8 cellular contexts compared by ENCODE assay signal in genomic region chr2:74507145-74507925, GRCh38. TPM values are rescaled to one million over a fixed set of nuclear protein-coding genes. Genes with fewer than 3 reads are reported as not detected.
DNase-seq lines count a peak whose midpoint lies in the region; ATAC-seq and TF ChIP-seq lines count a peak whose summit lies in the region.

TSS of gene PCGF1 (minus strand) at chr2:74507695. CDS start at chr2:74507668, 27 bp downstream.

- POLR2A ChIA-PET in naive thymus-derived CD8-positive, alpha-beta T cell (lab: Charles Lee) = interaction anchor here (0.6 to 2.9 kb wide), 13 partner anchors 9 to 1330 kb away, joined by 3 to 17 read pairs (median 3); partner anchors contain the start of genes AUP1, CCDC142, HTRA2 and MOGS

- peak; percentile 78 for ATAC-seq in GM23338
- peak; percentile 88 to 95 for ATAC-seq in naive thymus-derived CD8-positive, alpha-beta T cell

- H3K79me2 ChIP-seq in GM23338 (replicated peaks; ENCODE audit: insufficient read depth) (peaks cover 8% of the 10 kb centered on the region), fibroblast of lung (ENCODE audit: control insufficient read depth, insufficient read depth, low read length) (peaks cover 15% of the 10 kb centered on the region)

- H2AFZ ChIP-seq in GM23338 (peak within 1 kb of the TSS; percentile 94), fibroblast of lung (ENCODE audit: low read length) (peak within 1 kb of the TSS; percentile 95)

- H3K4me1 Mint-ChIP-seq in GM23338 = peaks cover 31% of the 10 kb centered on the region
- peaks cover 16 to 58% (median 54%) of the 10 kb centered on the region in 4 donors for H3K4me1 Mint-ChIP-seq in naive thymus-derived CD8-positive, alpha-beta T cell

- H3K4me3 ChIP-seq in GM23338 (peak within 1 kb of the TSS; percentile 79), fibroblast of lung (replicated peaks in 1 of 4; ENCODE audit: control extremely low read depth in 1 of 4, insufficient read depth in 1 of 4, low read depth in 3 of 4, low read length in 4 of 4) (peak within 1 kb of the TSS; percentile 64 to 88 (median 80))

- peak within 1 kb of the TSS; percentile 98 for H3K4me3 Mint-ChIP-seq in GM23338
- peak within 1 kb of the TSS; percentile 95 to 100 (median 99) for H3K4me3 Mint-ChIP-seq in naive thymus-derived CD8-positive, alpha-beta T cell

- peak within 1 kb of the TSS; percentile 86 for H3K4me2 ChIP-seq in GM23338
- H3K4me2 ChIP-seq in fibroblast of lung (ENCODE audit: extremely low read depth, insufficient read depth, low read length) = peak within 1 kb of the TSS; percentile 99

- H3K9ac ChIP-seq in fibroblast of lung (ENCODE audit: insufficient read depth, low read length) = peak within 1 kb of the TSS; percentile 98

- DNase-seq in EL = peak; percentile 97
- DNase-seq in GM23338 (ENCODE audit: low spot score) = peak; percentile 100
- peak; percentile 95 for DNase-seq in LHCN-M2 (ENCODE audit: low read depth)
- peak; percentile 98 for DNase-seq in RPMI8226
- peak; percentile 95 to 98 for DNase-seq in activated T-helper 1 cell treated with anti-CD3 and anti-CD28 coated beads, Interleukin-2, amount 50 U/mL, for 16 hours (ENCODE audit: low read depth in 1 of 2, low spot score in 1 of 2)
- peak; percentile 96 to 98 for DNase-seq in fibroblast of lung (ENCODE audit: low read depth in 2 of 2)
- DNase-seq in naive thymus-derived CD8-positive, alpha-beta T cell = peak; percentile 92 to 100 (median 98)
- DNase-seq in stimulated activated naive CD4-positive, alpha-beta T cell (lab: John Stamatoyannopoulos, UW) = peak; percentile 94 to 100 (median 98)

- H3K27me3 ChIP-seq in GM23338 (ENCODE audit: insufficient read depth) (peaks cover 92% of the 10 kb centered on the region), fibroblast of lung (ENCODE audit: control insufficient read depth, insufficient read depth, low read length) (peaks cover 16% of the 10 kb centered on the region)

- H3K27ac Mint-ChIP-seq in GM23338 = peak within 1 kb of the TSS; percentile 99
- peak within 1 kb of the TSS; percentile 98 to 100 (median 100) for H3K27ac Mint-ChIP-seq in naive thymus-derived CD8-positive, alpha-beta T cell

- H3K36me3 ChIP-seq in GM23338 (ENCODE audit: insufficient read depth) (peaks cover 7% of the 10 kb centered on the region; the same call in 1 of the 2 replicates), fibroblast of lung (ENCODE audit: control insufficient read depth, insufficient read depth, low read length) (peaks cover 4% of the 10 kb centered on the region)

- peaks cover 8% of the 10 kb centered on the region for H3K9me3 Mint-ChIP-seq in GM23338
- peaks cover 0 to 9% (median 0%) of the 10 kb centered on the region in 9 donors for H3K9me3 Mint-ChIP-seq in naive thymus-derived CD8-positive, alpha-beta T cell

- peak within 1 kb of the TSS; percentile 91 for H3K27ac ChIP-seq in GM23338 (ENCODE audit: low read depth)
- peak within 1 kb of the TSS; percentile 99 for H3K27ac ChIP-seq in fibroblast of lung (ENCODE audit: insufficient read depth, low read length)

- peaks cover 21% of the 10 kb centered on the region for H3K4me1 ChIP-seq in GM23338 (ENCODE audit: insufficient read depth)
- peaks cover 10% of the 10 kb centered on the region for H3K4me1 ChIP-seq in fibroblast of lung (ENCODE audit: control insufficient read depth, extremely low read depth, insufficient read depth, low read length)

- H4K20me1 ChIP-seq in GM23338 (replicated peaks; ENCODE audit: insufficient read depth) = peaks cover 3% of the 10 kb centered on the region
- H4K20me1 ChIP-seq in fibroblast of lung (ENCODE audit: control insufficient read depth, extremely low read depth, insufficient read depth, low read length) = no peaks in the 10 kb centered on the region

- H3K9me3 ChIP-seq in fibroblast of lung (ENCODE audit: control insufficient read depth, insufficient read depth, low read depth, low read length) = no peaks in the 10 kb centered on the region

- peaks cover 28% of the 10 kb centered on the region for H3K36me3 Mint-ChIP-seq in GM23338 (ENCODE audit: low read depth)
- H3K36me3 Mint-ChIP-seq in naive thymus-derived CD8-positive, alpha-beta T cell = peaks cover 15 to 36% (median 31%) of the 10 kb centered on the region in 3 donors

- peak; percentile 37 to 77 for TF ChIP-seq CTCF in GM23338 (conservative IDR thresholded peaks at IDR 0.05; ENCODE audit: low read depth in 2 of 2)
- peak; percentile 19 to 43 for TF ChIP-seq CTCF in fibroblast of lung (conservative IDR thresholded peaks at IDR 0.05 in 1 of 2, IDR thresholded peaks at IDR 0.05 in 1 of 2; ENCODE audit: low read depth in 1 of 2, low read length in 2 of 2)

- peaks cover 96% of the 10 kb centered on the region for H3K27me3 Mint-ChIP-seq in GM23338 (ENCODE audit: insufficient read depth, low read depth, poor library complexity)
- peaks cover 14 to 64% (median 39%) of the 10 kb centered on the region in 5 donors for H3K27me3 Mint-ChIP-seq in naive thymus-derived CD8-positive, alpha-beta T cell

- peaks cover 11% of the 10 kb centered on the region for H3F3A ChIP-seq in GM23338 (replicated peaks; ENCODE audit: low read depth)

- no peaks in the 10 kb centered on the region for H3K9me2 ChIP-seq in GM23338 (ENCODE audit: insufficient read depth)

TF ChIP-seq in GM23338, 12 proteins besides CTCF, POLR2A, EP300 and RAD21:
- TF ChIP-seq CREB1 (CRISPR knock-in tag; IDR thresholded peaks at IDR 0.05; ENCODE audit: low read depth) (0 out of 2 replicates have a peak, but pooled peaks have one; percentile 49), POLR2AphosphoS5 (IDR thresholded peaks at IDR 0.05; ENCODE audit: low read depth) (peak; percentile 48), REST (IDR thresholded peaks at IDR 0.05; ENCODE audit: unreplicated experiment) (no peak), ETS1 (IDR thresholded peaks at IDR 0.05) (peak; percentile 49; the same call in 1 of the 2 replicates)

RNA-seq across cellular contexts. Expression of gene PCGF1, which starts in this region (rescaled TPM):
- 10.9 and 14.3 TPM in 2 replicates for total RNA-seq in GM23338 (2014; rRNA removed; shearing (Covaris generic))
- polyA plus RNA-seq in GM23338 (2016; fragmentation: Nextera tagmentation; extraction: Ambion mirVana) = 13.1 and 13.4 TPM in 2 replicates
- 29.4 and 29.6 TPM in 2 replicates for total RNA-seq in LHCN-M2 (2014; rRNA removed)
- 22.5 TPM for polyA plus RNA-seq in LHCN-M2 (2012)
- 31.3 and 35.5 TPM in 2 replicates for total RNA-seq in fibroblast of lung
- polyA plus RNA-seq in fibroblast of lung = 23.8 and 25.4 TPM in 2 replicates
- polyA plus RNA-seq in fibroblast of lung (2012) = 19.8 and 22.0 TPM in 2 replicates
- polyA minus RNA-seq in fibroblast of lung (ENCODE audit: low replicate concordance) = 21.2 and 34.4 TPM in 2 replicates
- total RNA-seq in naive thymus-derived CD8-positive, alpha-beta T cell = 10 to 100 TPM; 33.1 to 34.6 TPM
- 10 to 100 TPM in 1 of 3 donors, 1 to 10 TPM in 2; 6.7 to 11.8 (median 7.3) TPM for polyA plus RNA-seq in naive thymus-derived CD8-positive, alpha-beta T cell

Comparison
In these comparisons a context has a peak if more than half of its experiments do, and no peak if none do; other contexts are left out.
1. Peak in every context shown above with its lines: DNase-seq, ATAC-seq, H3K4me3 ChIP-seq and H3K27ac ChIP-seq.